In the genomic region with DNA sequence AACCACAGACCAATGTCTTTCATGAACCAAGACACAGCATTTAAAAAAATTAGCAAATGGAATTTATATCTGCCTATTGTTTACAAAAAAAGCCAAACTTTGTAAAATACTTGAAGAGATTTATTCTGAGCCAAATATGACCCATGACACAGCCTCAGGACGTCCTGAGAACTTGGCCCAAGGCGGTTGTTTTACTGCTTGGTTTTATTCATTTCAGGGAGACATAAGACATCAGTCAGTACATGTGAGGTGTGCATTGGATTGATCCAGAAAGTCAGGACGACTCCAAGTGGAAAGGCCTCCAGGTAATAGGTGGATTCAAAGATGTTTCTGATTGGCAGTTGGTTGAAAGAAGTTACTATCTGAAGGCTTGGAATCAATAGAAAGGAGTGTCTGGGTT, we compare ENCODE assay signal across 11 cellular contexts. TPM values are rescaled to one million over a fixed set of nuclear protein-coding genes. Genes with fewer than 3 reads are reported as not detected.
DNase-seq lines count a peak whose midpoint lies in the region; ATAC-seq and TF ChIP-seq lines count a peak whose summit lies in the region.
"Had no signal": no experiment of that assay in that cellular context is flagged by ENCODE, and none has a peak within 500 bp of the region (broad histone marks: within the 10 kb centered on the region; RNA-seq: fewer than 3 reads in every experiment).

No MANE protein-coding gene starts in this region.

- no peak overlapping the region for H3K27ac ChIP-seq in CD8-positive, alpha-beta memory T cell (ENCODE audit: low read depth, low read length)
- H3K27ac ChIP-seq in Panc1 (ENCODE audit: low read length), result peak overlapping the region; percentile 63

- peaks cover 31% of the 10 kb centered on the region for H3K4me1 ChIP-seq in CD8-positive, alpha-beta memory T cell (ENCODE audit: insufficient read depth, low read length)
- H3K4me1 ChIP-seq in Panc1 (ENCODE audit: control insufficient read depth, insufficient read depth, low read length), result peaks cover 39% of the 10 kb centered on the region

- DNase-seq in CD8-positive, alpha-beta memory T cell, result no peak
- DNase-seq in Panc1 (ENCODE audit: low read depth, low spot score) (no peak), choroid plexus epithelial cell (ENCODE audit: low read depth) (no peak), DMS53 treated with DMSO at 0.1 percent for 48 hours (lab: John Stamatoyannopoulos, UW; ENCODE audit: unreplicated experiment) (no peak), NCI-H1417 treated with DMSO at 0.1 percent for 48 hours (lab: John Stamatoyannopoulos, UW) (no peak)
- no peak for DNase-seq in natural killer cell treated with Interleukin-12 subunit alpha and Interleukin-12 subunit beta and Interleukin-15 and Interleukin-18, amount 100 ng/mL, for 72 hours (ENCODE audit: low spot score)
- DNase-seq in activated CD4-positive, CD25-positive, alpha-beta regulatory T cell treated with anti-CD3 and anti-CD28 coated beads, Interleukin-2, amount 50 U/mL, for 72 hours, result no peak
- DNase-seq: HCEC 1CT, MM.1S, SIG-M5 had no signal

- peaks cover 21 to 51% (median 29%) of the 10 kb centered on the region in 3 donors for H3K4me1 Mint-ChIP-seq in CD8-positive, alpha-beta memory T cell
- H3K4me1 Mint-ChIP-seq in natural killer cell treated with Interleukin-12 subunit alpha and Interleukin-12 subunit beta and Interleukin-15 and Interleukin-18, amount 100 ng/mL, for 72 hours (ENCODE audit: low read depth in 2 of 2), result peaks cover 8 to 19% of the 10 kb centered on the region in 2 donors

- POLR2A ChIA-PET in CD8-positive, alpha-beta memory T cell (lab: Charles Lee), result no interaction called here
- POLR2A ChIA-PET in Panc1 (lab: Charles Lee), result no interaction called here

- in situ Hi-C loops in Panc1 (cut with HindIII; ENCODE audit: low pct_unique_long_range_greater_than_20kb, low sequenced_read_pairs), result no loop called here

- no TSS peak for BruUV-seq in Panc1 (replicated peaks; lab: Mats Ljungman, UMichigan)

- H3K36me3 ChIP-seq in CD8-positive, alpha-beta memory T cell (ENCODE audit: insufficient read depth, low read length), result peaks cover 18% of the 10 kb centered on the region
- H3K36me3 ChIP-seq in Panc1 (ENCODE audit: control insufficient read depth, insufficient read depth, low read length), result peaks cover 7% of the 10 kb centered on the region

- TF ChIP-seq CTCF in Panc1 (IDR thresholded peaks at IDR 0.05) (no peak), choroid plexus epithelial cell (conservative IDR thresholded peaks at IDR 0.05; ENCODE audit: low read depth, low read length) (no peak)

- intact Hi-C loops in Panc1 (cut with micrococcal nuclease; ENCODE audit: unreplicated experiment), result no loop called here

- no peak for ATAC-seq in Panc1
- ATAC-seq in natural killer cell treated with Interleukin-12 subunit alpha and Interleukin-12 subunit beta and Interleukin-15 and Interleukin-18, amount 100 ng/mL, for 72 hours, result no peak
- no peak for ATAC-seq in GM19452 (IDR thresholded peaks at IDR 0.05; ENCODE audit: unreplicated experiment)

- H3K9me3 ChIP-seq in CD8-positive, alpha-beta memory T cell (ENCODE audit: low read length), result no peaks in the 10 kb centered on the region
- H3K9me3 ChIP-seq in Panc1 (ENCODE audit: control insufficient read depth, insufficient read depth, low read depth, low read length), result no peaks in the 10 kb centered on the region

- peak overlapping the region; percentile 52 to 84 (median 64) for H3K4me3 Mint-ChIP-seq in CD8-positive, alpha-beta memory T cell
- peak overlapping the region; percentile 44 for H3K4me3 Mint-ChIP-seq in natural killer cell treated with Interleukin-12 subunit alpha and Interleukin-12 subunit beta and Interleukin-15 and Interleukin-18, amount 100 ng/mL, for 72 hours

- no peak overlapping the region for H3K4me3 ChIP-seq in CD8-positive, alpha-beta memory T cell (ENCODE audit: low read length)
- peak overlapping the region; percentile 51 to 58; a peak in 2 of 4 replicates for H3K4me3 ChIP-seq in Panc1 (ENCODE audit: low read depth in 2 of 2, low read length in 2 of 2)
- H3K4me3 ChIP-seq in choroid plexus epithelial cell (ENCODE audit: low read depth, low read length), result peak overlapping the region; percentile 91

- peaks cover 0 to 22% (median 9%) of the 10 kb centered on the region in 3 donors for H3K36me3 Mint-ChIP-seq in CD8-positive, alpha-beta memory T cell
- H3K36me3 Mint-ChIP-seq in natural killer cell treated with Interleukin-12 subunit alpha and Interleukin-12 subunit beta and Interleukin-15 and Interleukin-18, amount 100 ng/mL, for 72 hours, result peaks cover 7% of the 10 kb centered on the region

- peaks cover 0 to 2% (median 0%) of the 10 kb centered on the region in 5 donors for H3K9me3 Mint-ChIP-seq in CD8-positive, alpha-beta memory T cell
- no peaks in the 10 kb centered on the region for H3K9me3 Mint-ChIP-seq in natural killer cell treated with Interleukin-12 subunit alpha and Interleukin-12 subunit beta and Interleukin-15 and Interleukin-18, amount 100 ng/mL, for 72 hours

- peak overlapping the region; percentile 17 to 81 (median 52) for H3K27ac Mint-ChIP-seq in CD8-positive, alpha-beta memory T cell
- H3K27ac Mint-ChIP-seq in natural killer cell treated with Interleukin-12 subunit alpha and Interleukin-12 subunit beta and Interleukin-15 and Interleukin-18, amount 100 ng/mL, for 72 hours, result no peak overlapping the region

- no peaks in the 10 kb centered on the region for H3K27me3 Mint-ChIP-seq in CD8-positive, alpha-beta memory T cell
- H3K27me3 Mint-ChIP-seq in natural killer cell treated with Interleukin-12 subunit alpha and Interleukin-12 subunit beta and Interleukin-15 and Interleukin-18, amount 100 ng/mL, for 72 hours, result peaks cover 0 to 4% of the 10 kb centered on the region in 2 donors

- CTCF ChIA-PET in CD8-positive, alpha-beta memory T cell (lab: Charles Lee), result interaction anchor here (1.9 kb wide), 1 partner anchor 148 kb away, joined by 5 read pairs; no protein-coding TSS in a partner anchor
- CTCF ChIA-PET in Panc1 (lab: Charles Lee), result interaction anchor here (1.4 kb wide), 1 partner anchor 149 kb away, joined by 10 read pairs; no protein-coding TSS in a partner anchor

- no peaks in the 10 kb centered on the region for H3K27me3 ChIP-seq in CD8-positive, alpha-beta memory T cell (ENCODE audit: insufficient read depth, low read length, poor library complexity, severe bottlenecking)
- no peaks in the 10 kb centered on the region for H3K27me3 ChIP-seq in Panc1 (ENCODE audit: control insufficient read depth, insufficient read depth, low read length)

RNA-seq across cellular contexts. Expression of gene POFUT2, which starts 1.4 kb away (rescaled TPM):
- total RNA-seq in CD8-positive, alpha-beta memory T cell, result 10 to 100 TPM; 13.5 to 14.5 TPM
- polyA plus RNA-seq in CD8-positive, alpha-beta memory T cell, result 4.9 TPM
- 59.6 TPM for total RNA-seq in Panc1 (2021; ENCODE audit: unreplicated experiment)
- polyA plus RNA-seq in Panc1 (2012; ENCODE audit: insufficient read length), result 68.4 TPM
- total RNA-seq in natural killer cell treated with Interleukin-12 subunit alpha and Interleukin-12 subunit beta and Interleukin-15 and Interleukin-18, amount 100 ng/mL, for 72 hours, result 10 to 100 TPM; 16.5 to 23.5 TPM

Comparison
In these comparisons a context has a peak if more than half of its experiments do, and no peak if none do; other contexts are left out.
1. H3K27ac Mint-ChIP-seq: peak in CD8-positive, alpha-beta memory T cell (8 of 8); none in natural killer cell treated with Interleukin-12 subunit alpha and Interleukin-12 subunit beta and Interleukin-15 and Interleukin-18, amount 100 ng/mL, for 72 hours (0 of 2).